Comparison of ENCODE assay signal across 32 cellular contexts in genomic region chr19:32896516-32897214, GRCh38. TPM values are rescaled to one million over a fixed set of nuclear protein-coding genes. Genes with fewer than 3 reads are reported as not detected.
DNase-seq lines count a peak whose midpoint lies in the region; ATAC-seq and TF ChIP-seq lines count a peak whose summit lies in the region.
"Had no signal": no experiment of that assay in that cellular context is flagged by ENCODE, and none has a peak within 500 bp of the region (broad histone marks: within the 10 kb centered on the region; RNA-seq: fewer than 3 reads in every experiment).

No MANE protein-coding gene starts in this region.

- POLR2A ChIA-PET in PC-3 (lab: Charles Lee; ENCODE audit: unreplicated experiment): no interaction called here

- H3K4me2 ChIP-seq in fibroblast of lung (ENCODE audit: extremely low read depth, insufficient read depth, low read length) (no peak overlapping the region), PC-3 (ENCODE audit: low read length) (no peak overlapping the region)
- H3K4me2 ChIP-seq: PC-9 had no signal

- no peaks in the 10 kb centered on the region for H3F3A ChIP-seq in PC-3 (ENCODE audit: low read length, unreplicated experiment)

- H4K20me1 ChIP-seq in fibroblast of lung (ENCODE audit: control insufficient read depth, extremely low read depth, insufficient read depth, low read length) (no peaks in the 10 kb centered on the region), PC-3 (ENCODE audit: low read length) (no peaks in the 10 kb centered on the region)

- H3K36me3 ChIP-seq in SJSA1 (0 out of 2 replicates have a peak, but pooled peaks cover 4% of the 10 kb centered on the region), fibroblast of lung (ENCODE audit: control insufficient read depth, insufficient read depth, low read length) (no peaks in the 10 kb centered on the region), PC-3 (ENCODE audit: low read depth, low read length) (no peaks in the 10 kb centered on the region; the same call in 1 of the 2 replicates), MG63 (peaks cover 14% of the 10 kb centered on the region)

- DNase-seq in EL (peak; percentile 37), SJSA1 (ENCODE audit: low read depth in 1 of 2, low spot score in 2 of 2) (peak; percentile 58 to 87), fibroblast of lung (ENCODE audit: low read depth in 2 of 2) (peak; percentile 21 to 64), PC-3 (no peak), NCI-H2029 (lab: John Stamatoyannopoulos, UW) (no peak), MG63 (no peak)
- DNase-seq in activated CD4-positive, CD25-positive, alpha-beta regulatory T cell (lab: John Stamatoyannopoulos, UW): no peak
- DNase-seq: activated CD4-positive, alpha-beta T cell treated with anti-CD3 and anti-CD28 coated beads, Interleukin-2, amount 50 U/mL, for 1 hour; activated CD8-positive, alpha-beta memory T cell treated with anti-CD3 and anti-CD28 coated beads, Interleukin-2, amount 10 ng/mL, durations not matched to agents 7 days and 5 days; activated gamma-delta T cell; activated naive CD8-positive, alpha-beta T cell treated with anti-CD3 and anti-CD28 coated beads, Interleukin-2, amount 10 ng/mL, durations not matched to agents 7 days and 5 days; activated T-cell treated with anti-CD3 and anti-CD28 coated beads, Interleukin-2, amount 50 U/mL, for 4 hours; AML-193; body of pancreas; CD8-positive, alpha-beta memory T cell; dermis blood vessel endothelial cell; endodermal cell; gastrocnemius medialis; mucosa of descending colon; NCI-H1092 treated with DMSO at 0.1 percent for 48 hours; NCI-H1694 treated with DMSO at 0.1 percent for 48 hours; NCI-H524 treated with DMSO at 0.1 percent for 48 hours; NK-92 treated with Interleukin-12 subunit alpha and Interleukin-12 subunit beta, amount 100 ng/mL, for 24 hours; PC-9; Right ventricle myocardium superior; sigmoid colon; stimulated activated CD4-positive, alpha-beta T cell treated with anti-CD3 and anti-CD28 coated beads, Interleukin-4, amount 100 ng/mL, for 4 hours; WERI-Rb-1 had no signal

- no peak for ATAC-seq in PC-3
- ATAC-seq: activated CD8-positive, alpha-beta memory T cell treated with anti-CD3 and anti-CD28 coated beads, Interleukin-2, amount 10 ng/mL, durations not matched to agents 7 days and 5 days; activated T-cell treated with anti-CD3 and anti-CD28 coated beads, Interleukin-2, amount 50 U/mL, for 4 hours; body of pancreas; gastrocnemius medialis; mucosa of descending colon; natural killer cell treated with Interleukin-12 subunit alpha and Interleukin-12 subunit beta and Interleukin-15 and Interleukin-18, amount 100 ng/mL, for 72 hours had no signal

- H3K79me2 ChIP-seq in fibroblast of lung (ENCODE audit: control insufficient read depth, insufficient read depth, low read length) (no peaks in the 10 kb centered on the region), PC-3 (ENCODE audit: low read length) (no peaks in the 10 kb centered on the region)

- CTCF ChIA-PET in PC-3 (lab: Charles Lee): no interaction called here

- H3K9me3 ChIP-seq in SJSA1 (replicated peaks) (peaks cover 5% of the 10 kb centered on the region; the same call in 1 of the 2 replicates), fibroblast of lung (ENCODE audit: control insufficient read depth, insufficient read depth, low read depth, low read length) (no peaks in the 10 kb centered on the region), PC-3 (ENCODE audit: low read length) (no peaks in the 10 kb centered on the region), MG63 (peaks cover 3% of the 10 kb centered on the region)

- no peak overlapping the region for H3K27ac ChIP-seq in SJSA1
- no peak overlapping the region for H3K27ac ChIP-seq in fibroblast of lung (ENCODE audit: insufficient read depth, low read length)
- H3K27ac ChIP-seq in PC-3 (ENCODE audit: low read length): no peak overlapping the region
- H3K27ac ChIP-seq: body of pancreas, gastrocnemius medialis, PC-9, sigmoid colon, tibial nerve, WERI-Rb-1 had no signal

- H3K4me1 ChIP-seq in SJSA1 (replicated peaks): peaks cover 19% of the 10 kb centered on the region
- no peaks in the 10 kb centered on the region for H3K4me1 ChIP-seq in fibroblast of lung (ENCODE audit: control insufficient read depth, extremely low read depth, insufficient read depth, low read length)
- no peaks in the 10 kb centered on the region for H3K4me1 ChIP-seq in PC-3 (ENCODE audit: insufficient read depth, low read length)
- H3K4me1 ChIP-seq: body of pancreas, gastrocnemius medialis, sigmoid colon, tibial nerve had no signal

- BruUV-seq in PC-3 (replicated peaks; lab: Mats Ljungman, UMichigan): no TSS peak

- H3K9ac ChIP-seq in fibroblast of lung (ENCODE audit: insufficient read depth, low read length) (no peak overlapping the region), PC-3 (ENCODE audit: low read length) (no peak overlapping the region)

- H3K4me3 ChIP-seq in SJSA1 (no peak overlapping the region), fibroblast of lung (replicated peaks in 1 of 4; ENCODE audit: control extremely low read depth in 1 of 4, insufficient read depth in 1 of 4, low read depth in 3 of 4, low read length in 4 of 4) (no peak overlapping the region), PC-3 (ENCODE audit: low read length) (no peak overlapping the region), MG63 (no peak overlapping the region)
- H3K4me3 ChIP-seq: body of pancreas, gastrocnemius medialis, mucosa of descending colon, PC-9, sigmoid colon, tibial nerve had no signal

- intact Hi-C loops in PC-3 (cut with micrococcal nuclease): no loop called here

- H2AFZ ChIP-seq in fibroblast of lung (ENCODE audit: low read length) (no peak overlapping the region), PC-3 (ENCODE audit: low read length) (no peak overlapping the region)
- H2AFZ ChIP-seq: PC-9 had no signal

- no peaks in the 10 kb centered on the region for H3K9me2 ChIP-seq in PC-3 (replicated peaks; ENCODE audit: low read length)

- no peak for TF ChIP-seq CTCF in fibroblast of lung (conservative IDR thresholded peaks at IDR 0.05 in 1 of 2, IDR thresholded peaks at IDR 0.05 in 1 of 2; ENCODE audit: low read depth in 1 of 2, low read length in 2 of 2)
- no peak for TF ChIP-seq CTCF in PC-3 (conservative IDR thresholded peaks at IDR 0.05; ENCODE audit: low read depth, low read length)

- H3K27me3 ChIP-seq in SJSA1 (replicated peaks): no peaks in the 10 kb centered on the region
- no peaks in the 10 kb centered on the region for H3K27me3 ChIP-seq in fibroblast of lung (ENCODE audit: control insufficient read depth, insufficient read depth, low read length)
- no peaks in the 10 kb centered on the region for H3K27me3 ChIP-seq in PC-3 (ENCODE audit: low read length)
- no peaks in the 10 kb centered on the region for H3K27me3 ChIP-seq in MG63
- H3K27me3 ChIP-seq: body of pancreas, gastrocnemius medialis, sigmoid colon, tibial nerve had no signal

RNA-seq across cellular contexts. Expression of gene SLC7A9, which starts 27.1 kb away (rescaled TPM):
- not detected in 2 replicates for total RNA-seq in SJSA1 (2014; rRNA removed; shearing (Covaris generic))
- 0.17 and 0.26 TPM in 2 replicates for total RNA-seq in fibroblast of lung
- polyA plus RNA-seq in fibroblast of lung: 0.08 TPM in 1 of 2 replicates, not detected in the other
- not detected in 2 replicates for polyA plus RNA-seq in fibroblast of lung (2012)
- polyA minus RNA-seq in fibroblast of lung (ENCODE audit: low replicate concordance): not detected in 2 replicates
- not detected in 2 replicates for total RNA-seq in PC-3 (2014; rRNA removed)
- total RNA-seq in MG63 (2014; rRNA removed; shearing (Covaris generic); ENCODE audit: low replicate concordance): not detected in 2 replicates
- total RNA-seq: activated T-cell treated with anti-CD3 and anti-CD28 coated beads, Interleukin-2, amount 50 U/mL, for 4 hours; body of pancreas; dermis blood vessel endothelial cell; HT1080; pulmonary artery endothelial cell; Right ventricle myocardium superior had no signal
- polyA plus RNA-seq: CD8-positive, alpha-beta memory T cell had no signal

Comparison
In these comparisons a context has a peak if more than half of its experiments do, and no peak if none do; other contexts are left out.
1. DNase-seq: peak in EL (single experiment), SJSA1 (2 of 2) and fibroblast of lung (2 of 2); none in activated CD4-positive, CD25-positive, alpha-beta regulatory T cell (0 of 4), PC-3 (single experiment), NCI-H2029 (single experiment) and MG63 (single experiment).